Comparison of ENCODE assay signal across 8 cellular contexts in the genomic region with DNA sequence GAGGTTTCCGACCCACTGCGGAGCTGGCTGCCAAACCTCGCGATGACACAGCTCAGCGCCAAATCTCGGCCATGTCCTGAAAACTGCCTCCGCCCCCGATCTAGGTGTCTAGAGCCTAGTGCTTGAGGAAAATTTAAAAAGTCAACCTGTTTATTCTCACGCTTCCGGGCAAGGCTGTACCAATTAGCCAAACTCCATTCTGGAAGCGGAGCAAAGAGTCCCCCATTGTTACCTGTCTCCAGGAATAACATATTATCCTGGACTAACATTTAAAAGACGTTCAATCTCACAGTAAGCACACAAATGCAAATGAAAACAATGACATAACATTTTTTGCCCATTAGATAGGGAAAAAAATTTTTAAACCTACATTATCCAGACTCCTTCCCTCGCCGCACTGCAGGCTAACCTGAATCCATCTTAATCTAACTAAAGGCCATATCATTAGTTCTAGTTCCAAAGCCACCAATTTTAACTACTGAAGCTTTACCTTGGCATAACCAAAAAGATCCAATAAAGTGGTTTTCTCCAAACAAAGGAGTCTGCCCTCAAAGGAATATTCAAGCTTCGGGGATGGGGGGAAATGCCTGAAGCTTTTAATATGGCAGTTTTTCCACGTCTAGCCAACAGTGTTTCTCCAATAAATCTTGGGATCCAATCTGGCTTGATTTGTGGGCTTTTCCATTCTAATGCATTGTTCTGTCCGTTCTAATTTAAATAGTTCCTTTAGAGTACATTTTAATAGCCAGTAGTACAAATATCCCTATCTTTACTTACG. TPM values are rescaled to one million over a fixed set of nuclear protein-coding genes. Genes with fewer than 3 reads are reported as not detected.
A peak's percentile ranks its signal among the peaks of the same experiment; 100 is the strongest.
DNase-seq lines count a peak whose midpoint lies in the region; ATAC-seq and TF ChIP-seq lines count a peak whose summit lies in the region.

No MANE protein-coding gene starts in this region.

- peak overlapping the region; percentile 9 for H4K12ac ChIP-seq in trophoblast cell (ENCODE audit: low read depth, low read length)

- no peak overlapping the region for H2BK120ac ChIP-seq in trophoblast cell (ENCODE audit: insufficient read depth, low read length, poor library complexity)

- peak overlapping the region; percentile 70 for H3K4me2 ChIP-seq in trophoblast cell (ENCODE audit: low read length)

- TF ChIP-seq CTCF in AG04449 (IDR thresholded peaks at IDR 0.05; ENCODE audit: insufficient read depth, low read length, missing control alignments) (no peak), Panc1 (IDR thresholded peaks at IDR 0.05) (no peak), epithelial cell of esophagus (IDR thresholded peaks at IDR 0.05; ENCODE audit: insufficient read depth, low read depth, low read length, missing control alignments) (no peak)

- H2AFZ ChIP-seq in trophoblast cell (ENCODE audit: insufficient read depth, low read length, poor library complexity): no peak overlapping the region

- H3K9me3 ChIP-seq in Panc1 (ENCODE audit: control insufficient read depth, insufficient read depth, low read depth, low read length): no peaks in the 10 kb centered on the region
- H3K9me3 ChIP-seq in trophoblast cell (ENCODE audit: insufficient read depth, low read depth, low read length): no peaks in the 10 kb centered on the region

- no peak overlapping the region for H2BK12ac ChIP-seq in trophoblast cell (ENCODE audit: low read length)

- H4K91ac ChIP-seq in trophoblast cell (ENCODE audit: low read depth, low read length): no peak overlapping the region

- no peak overlapping the region for H3K9ac ChIP-seq in trophoblast cell (ENCODE audit: low read length)

- H2BK5ac ChIP-seq in trophoblast cell (ENCODE audit: low read depth, low read length, poor library complexity): no peak overlapping the region

- H3K14ac ChIP-seq in trophoblast cell (ENCODE audit: low read length): no peak overlapping the region

- BruUV-seq in Panc1 (replicated peaks; lab: Mats Ljungman, UMichigan): no TSS peak

- H3K18ac ChIP-seq in trophoblast cell (ENCODE audit: low read length): no peak overlapping the region

- H3K79me2 ChIP-seq in trophoblast cell (ENCODE audit: control insufficient read depth, insufficient read depth, low read length, poor library complexity): peaks cover 14% of the 10 kb centered on the region

- H3K27ac ChIP-seq in Panc1 (ENCODE audit: low read length) (peak overlapping the region; percentile 96), trophoblast cell (ENCODE audit: low read depth, low read length) (peak overlapping the region; percentile 61)

- no peak for DNase-seq in AG04449 (ENCODE audit: low read depth, low spot score)
- DNase-seq in GM19240 (ENCODE audit: insufficient read length, low spot score): peak; percentile 23
- no peak for DNase-seq in Panc1 (ENCODE audit: low read depth, low spot score)
- DNase-seq in epithelial cell of esophagus (ENCODE audit: low read depth): no peak
- DNase-seq in trophoblast cell: no peak
- DNase-seq in ureter (ENCODE audit: low spot score): no peak
- DNase-seq in NCI-H526 treated with DMSO at 0.1 percent for 48 hours (lab: John Stamatoyannopoulos, UW): no peak
- no peak for DNase-seq in AML-193 (lab: John Stamatoyannopoulos, UW)

- H4K8ac ChIP-seq in trophoblast cell (ENCODE audit: low read depth, low read length): no peak overlapping the region

- H3K4ac ChIP-seq in trophoblast cell (ENCODE audit: low read depth, low read length): no peak overlapping the region

- no peak overlapping the region for H2AK5ac ChIP-seq in trophoblast cell (ENCODE audit: low read length)

- in situ Hi-C loops in Panc1 (cut with HindIII; ENCODE audit: low pct_unique_long_range_greater_than_20kb, low sequenced_read_pairs): no loop called here

- peaks cover 3% of the 10 kb centered on the region for H3K36me3 ChIP-seq in Panc1 (ENCODE audit: control insufficient read depth, insufficient read depth, low read length)
- peaks cover 0 to 4% of the 10 kb centered on the region in 2 experiments for H3K36me3 ChIP-seq in trophoblast cell (ENCODE audit: control insufficient read depth in 1 of 2, insufficient read depth in 2 of 2, low read length in 2 of 2)

- H3K4me3 ChIP-seq in AG04449 (ENCODE audit: low read depth, low read length): peak overlapping the region; percentile 68
- H3K4me3 ChIP-seq in Panc1 (ENCODE audit: low read depth in 2 of 2, low read length in 2 of 2): peak overlapping the region; percentile 74 to 83
- peak overlapping the region; percentile 65 for H3K4me3 ChIP-seq in epithelial cell of esophagus (ENCODE audit: low read length)
- no peak overlapping the region for H3K4me3 ChIP-seq in trophoblast cell (ENCODE audit: low read depth, low read length)

- H3K79me1 ChIP-seq in trophoblast cell (ENCODE audit: low read length): peaks cover 10% of the 10 kb centered on the region

- no CpG with 5 or more reads among the region's 18 CpGs for WGBS in trophoblast cell (ENCODE audit: extremely low coverage, insufficient coverage, insufficient read length)

- CTCF ChIA-PET in AG04449 (lab: Yijun Ruan, JAX) (interaction anchor here (1.4 kb wide), 1 partner anchor 148 kb away, joined by 3 read pairs; no protein-coding TSS in a partner anchor), Panc1 (lab: Charles Lee) (interaction anchor here (1.1 kb wide), 1 partner anchor 148 kb away, joined by 3 read pairs; no protein-coding TSS in a partner anchor)

- no peak; the same call in 1 of the 2 replicates for ATAC-seq in Panc1

- no peaks in the 10 kb centered on the region for H3K27me3 ChIP-seq in Panc1 (ENCODE audit: control insufficient read depth, insufficient read depth, low read length)
- no peaks in the 10 kb centered on the region for H3K27me3 ChIP-seq in trophoblast cell (ENCODE audit: insufficient read depth, low read length)

- no peak overlapping the region for H3K23ac ChIP-seq in trophoblast cell (ENCODE audit: low read length)

- H3K4me1 ChIP-seq in Panc1 (ENCODE audit: control insufficient read depth, insufficient read depth, low read length): peaks cover 5% of the 10 kb centered on the region
- H3K4me1 ChIP-seq in trophoblast cell (ENCODE audit: control insufficient read depth in 1 of 2, insufficient read depth in 2 of 2, low read length in 2 of 2): no peaks in the 10 kb centered on the region

- intact Hi-C loops in Panc1 (cut with micrococcal nuclease; ENCODE audit: unreplicated experiment): loop anchor here (10.0 kb wide), 1 partner anchor 150 kb away; no protein-coding TSS in a partner anchor

- POLR2A ChIA-PET in AG04449 (lab: Yijun Ruan, JAX) (interaction anchor here (0.7 to 1.2 kb wide), 3 partner anchors 31 to 306 kb away, joined by 3 to 6 read pairs (median 3); no protein-coding TSS in a partner anchor), Panc1 (lab: Charles Lee) (interaction anchor here (0.5 to 0.8 kb wide), 4 partner anchors 263 to 623 kb away, joined by 3 to 4 read pairs (median 3); no protein-coding TSS in a partner anchor)

RNA-seq across cellular contexts. Expression of gene HUWE1, which starts 1.9 kb away (rescaled TPM):
- total RNA-seq in Panc1 (2021; ENCODE audit: unreplicated experiment) (231 TPM), ureter (331 TPM)
- 141 TPM for polyA plus RNA-seq in Panc1 (2012; ENCODE audit: insufficient read length)
- polyA plus RNA-seq in trophoblast cell (2013): 57.3 and 60.9 TPM in 2 replicates
